Comparison of ENCODE assay signal across 23 cellular contexts in genomic region chr1:247317702-247318101, GRCh38. TPM values are rescaled to one million over a fixed set of nuclear protein-coding genes. Genes with fewer than 3 reads are reported as not detected.
DNase-seq lines count a peak whose midpoint lies in the region; ATAC-seq and TF ChIP-seq lines count a peak whose summit lies in the region.
"Had no signal": no experiment of that assay in that cellular context is flagged by ENCODE, and none has a peak within 500 bp of the region (broad histone marks: within the 10 kb centered on the region; RNA-seq: fewer than 3 reads in every experiment).

No MANE protein-coding gene starts in this region.

- H3K9ac ChIP-seq in mesenchymal stem cell (ENCODE audit: low read length) (no peak overlapping the region), colonic mucosa (ENCODE audit: low read depth in 2 of 2, low read length in 2 of 2) (no peak overlapping the region)

- H3K4me2 ChIP-seq in mesenchymal stem cell (ENCODE audit: low read length, poor library complexity, severe bottlenecking), result no peak overlapping the region

- WGBS in mesenchymal stem cell, result 96% methylated on average over 1 of the region's 3 CpGs

- no peak overlapping the region for H2BK120ac ChIP-seq in mesenchymal stem cell (ENCODE audit: low read depth, low read length)

- H3K23ac ChIP-seq in mesenchymal stem cell (ENCODE audit: low read length in 2 of 2), result no peak overlapping the region

- no peak overlapping the region for H2BK5ac ChIP-seq in mesenchymal stem cell (ENCODE audit: low read depth, low read length, poor library complexity, severe bottlenecking)

- H2BK15ac ChIP-seq in mesenchymal stem cell (ENCODE audit: low read depth, poor library complexity, severe bottlenecking), result no peak overlapping the region

- H3K14ac ChIP-seq in mesenchymal stem cell (ENCODE audit: low read length in 2 of 2), result no peak overlapping the region

- no peak for DNase-seq in mesenchymal stem cell
- DNase-seq in colonic mucosa, result no peak
- no peak for DNase-seq in iPS-NIHi11 (ENCODE audit: low spot score)
- DNase-seq: activated naive CD8-positive, alpha-beta T cell treated with anti-CD3 and anti-CD28 coated beads, Interleukin-2, amount 10 ng/mL, durations not matched to agents 7 days and 5 days; CD8-positive, alpha-beta memory T cell; DMS153; effector memory CD4-positive, alpha-beta T cell; foreskin keratinocyte; immature natural killer cell; NCI-H1092 treated with DMSO at 0.1 percent for 48 hours; NCI-H2029 treated with DMSO at 0.1 percent for 48 hours; NCI-H446 treated with DMSO at 0.1 percent for 48 hours; stimulated activated CD4-positive, alpha-beta T cell treated with anti-CD3 and anti-CD28 coated beads, Interleukin-2, amount 100 ng/mL, for 24 hours; stimulated activated naive CD4-positive, alpha-beta T cell; thyroid gland had no signal

- H3K9me3 ChIP-seq in mesenchymal stem cell (ENCODE audit: control insufficient read depth, low read length), result no peaks in the 10 kb centered on the region
- no peaks in the 10 kb centered on the region for H3K9me3 ChIP-seq in colonic mucosa
- H3K9me3 ChIP-seq: neutrophil, thyroid gland had no signal

- H3K27ac ChIP-seq in mesenchymal stem cell (ENCODE audit: low read length, poor library complexity, severe bottlenecking) (peak overlapping the region; percentile 93), colonic mucosa (no peak overlapping the region)
- H3K27ac ChIP-seq: foreskin keratinocyte, HL-60, neutrophil, skin epidermis, thyroid gland had no signal

- no peak for TF ChIP-seq POLR2A in GM18505 (IDR thresholded peaks at IDR 0.05; ENCODE audit: borderline replicate concordance, extremely low read depth, insufficient read depth, insufficient read length)

- intact Hi-C loops in colonic mucosa (cut with DNase I), result no loop called here

- H3K27me3 ChIP-seq in mesenchymal stem cell (ENCODE audit: control insufficient read depth in 1 of 2, insufficient read depth in 1 of 2, low read length in 2 of 2) (no peaks in the 10 kb centered on the region), colonic mucosa (no peaks in the 10 kb centered on the region)
- H3K27me3 ChIP-seq: foreskin keratinocyte, neutrophil, thyroid gland had no signal

- H3K79me1 ChIP-seq in mesenchymal stem cell (replicated peaks; ENCODE audit: low read length, poor library complexity, severe bottlenecking), result peaks cover 18% of the 10 kb centered on the region

- no peak overlapping the region for H4K91ac ChIP-seq in mesenchymal stem cell (ENCODE audit: low read length)

- peaks cover 9% of the 10 kb centered on the region for H3K4me1 ChIP-seq in mesenchymal stem cell (ENCODE audit: control insufficient read depth, insufficient read depth, low read depth, low read length)
- no peaks in the 10 kb centered on the region for H3K4me1 ChIP-seq in colonic mucosa
- H3K4me1 ChIP-seq: thyroid gland had no signal

- peaks cover 42 to 48% of the 10 kb centered on the region in 2 experiments for H3K36me3 ChIP-seq in mesenchymal stem cell (ENCODE audit: control insufficient read depth in 1 of 2, insufficient read depth in 2 of 2, low read depth in 1 of 2, low read length in 2 of 2)
- no peaks in the 10 kb centered on the region for H3K36me3 ChIP-seq in colonic mucosa
- H3K36me3 ChIP-seq: neutrophil had no signal

- H3K4ac ChIP-seq in mesenchymal stem cell (ENCODE audit: low read depth in 1 of 2, low read length in 2 of 2), result no peak overlapping the region

- peak; percentile 36 for ATAC-seq in GM18505 (IDR thresholded peaks at IDR 0.05; ENCODE audit: unreplicated experiment)
- ATAC-seq in GM19395 (IDR thresholded peaks at IDR 0.05; ENCODE audit: unreplicated experiment), result peak; percentile 48
- ATAC-seq in HG03354 (IDR thresholded peaks at IDR 0.05; ENCODE audit: poor library complexity, severe bottlenecking, unreplicated experiment), result peak; percentile 64
- no peak for ATAC-seq in HG03045 (IDR thresholded peaks at IDR 0.05; ENCODE audit: unreplicated experiment)
- ATAC-seq: activated T-helper 17 cell treated with anti-CD3 and anti-CD28 coated beads, Interleukin-2, amount 50 U/mL, for 72 hours; foreskin keratinocyte had no signal

- H3K18ac ChIP-seq in mesenchymal stem cell (ENCODE audit: low read depth in 1 of 2, low read length in 2 of 2), result no peak overlapping the region

- no peak overlapping the region for H2AFZ ChIP-seq in mesenchymal stem cell (ENCODE audit: low read depth, low read length)

- no peak overlapping the region for H4K8ac ChIP-seq in mesenchymal stem cell (ENCODE audit: low read length)

- H2AK5ac ChIP-seq in mesenchymal stem cell (ENCODE audit: low read length, severe bottlenecking), result no peak overlapping the region

- H3K4me3 ChIP-seq in mesenchymal stem cell (ENCODE audit: insufficient read depth in 1 of 2, low read depth in 1 of 2, low read length in 2 of 2) (no peak overlapping the region), colonic mucosa (no peak overlapping the region)
- H3K4me3 ChIP-seq: skin epidermis, thyroid gland had no signal

- TF ChIP-seq CTCF in colonic mucosa (IDR thresholded peaks at IDR 0.05), result no peak

- H2BK12ac ChIP-seq in mesenchymal stem cell (ENCODE audit: low read length in 2 of 2), result no peak overlapping the region

RNA-seq across cellular contexts. Expression of gene ZNF496, which starts 14.0 kb away (rescaled TPM):
- 12.9 TPM for polyA plus RNA-seq in mesenchymal stem cell (2013, experiment 1 of 2)
- 12.9 TPM for polyA plus RNA-seq in mesenchymal stem cell (2013, experiment 2 of 2)
- total RNA-seq in colonic mucosa, result 10 to 100 TPM; 11.7 to 15.6 TPM
